Comparison of ENCODE assay signal across 20 cellular contexts in the genomic region with DNA sequence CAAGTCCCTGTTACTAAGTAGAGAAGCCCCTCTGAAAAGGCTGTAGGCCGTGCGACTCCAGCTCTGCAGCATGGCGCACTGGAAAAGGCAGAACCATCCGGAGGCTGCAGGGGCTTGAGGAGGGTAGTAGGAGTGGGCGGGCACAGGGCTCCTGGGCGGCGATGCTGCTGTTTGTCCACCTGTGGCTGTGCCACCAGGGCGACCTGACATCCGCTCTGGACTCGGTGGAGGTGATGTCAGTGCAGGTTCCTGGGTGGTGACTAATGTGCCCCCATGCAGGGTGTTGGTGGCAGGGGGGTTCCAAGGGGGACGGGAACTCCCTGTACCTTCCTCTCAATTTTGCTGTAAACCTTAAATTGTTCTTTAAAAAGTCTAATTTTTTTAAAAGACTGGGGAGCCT. TPM values are rescaled to one million over a fixed set of nuclear protein-coding genes. Genes with fewer than 3 reads are reported as not detected.
DNase-seq lines count a peak whose midpoint lies in the region; ATAC-seq and TF ChIP-seq lines count a peak whose summit lies in the region.
"Had no signal": no experiment of that assay in that cellular context is flagged by ENCODE, and none has a peak within 500 bp of the region (broad histone marks: within the 10 kb centered on the region; RNA-seq: fewer than 3 reads in every experiment).

No MANE protein-coding gene starts in this region.

- H3K4me2 ChIP-seq in neuronal stem cell (ENCODE audit: insufficient read depth, low read length, poor library complexity, severe bottlenecking), result no peak overlapping the region
- H3K4me2 ChIP-seq: SK-N-SH had no signal

- WGBS in neuronal stem cell (ENCODE audit: extremely low coverage in 2 of 2, insufficient read length in 2 of 2, insufficient replicate concordance in 1 of 2), 2 donors, result no CpG with 5 or more reads among the region's 11 CpGs
- 92 to 98% methylated on average over 8 to 11 of the region's 11 CpGs for WGBS in transverse colon (ENCODE audit: low coverage in 1 of 2), 2 donors

- H3K27ac Mint-ChIP-seq in CD8-positive, alpha-beta T cell, result peak overlapping the region; percentile 57
- peak overlapping the region; percentile 36 for H3K27ac Mint-ChIP-seq in endothelial cell (ENCODE audit: unreplicated experiment)
- H3K27ac Mint-ChIP-seq: activated naive CD8-positive, alpha-beta T cell treated with anti-CD3 and anti-CD28 coated beads, Interleukin-2, amount 10 ng/mL, durations not matched to agents 7 days and 5 days had no signal

- peaks cover 27% of the 10 kb centered on the region for H3K4me1 Mint-ChIP-seq in CD8-positive, alpha-beta T cell (ENCODE audit: low read depth)
- peaks cover 54% of the 10 kb centered on the region for H3K4me1 Mint-ChIP-seq in endothelial cell (ENCODE audit: unreplicated experiment)

- DNase-seq in CD8-positive, alpha-beta T cell, result peak in 2 of 7 experiments; percentile 28 to 38
- DNase-seq in endothelial cell (ENCODE audit: low spot score), result no peak
- no peak for DNase-seq in neuronal stem cell (ENCODE audit: low spot score)
- no peak for DNase-seq in GM20000 (ENCODE audit: low spot score)
- no peak for DNase-seq in NCI-H1436 treated with DMSO at 0.1 percent for 48 hours (lab: John Stamatoyannopoulos, UW)
- no peak for DNase-seq in NCI-H226
- DNase-seq in transverse colon, result no peak
- DNase-seq: activated naive CD8-positive, alpha-beta T cell treated with anti-CD3 and anti-CD28 coated beads, Interleukin-2, amount 10 ng/mL, durations not matched to agents 7 days and 5 days; CD4-positive, alpha-beta T cell; cortex of kidney; EL; NCI-H1417; NCI-H510A treated with DMSO at 0.1 percent for 48 hours; NK-92 treated with Interleukin-12 subunit alpha and Interleukin-12 subunit beta, amount 100 ng/mL, for 24 hours; SK-N-SH; stimulated activated naive CD4-positive, alpha-beta T cell treated with Interleukin-2 at 50 U/mL for 16 hours had no signal

- no peak overlapping the region for H2AFZ ChIP-seq in neuronal stem cell (ENCODE audit: low read length)

- H2BK12ac ChIP-seq in neuronal stem cell (ENCODE audit: low read length), result no peak overlapping the region

- H3K4me1 ChIP-seq in CD8-positive, alpha-beta T cell (ENCODE audit: insufficient read depth, low read length), result no peaks in the 10 kb centered on the region
- H3K4me1 ChIP-seq in neuronal stem cell (ENCODE audit: control insufficient read depth in 2 of 2, insufficient read depth in 1 of 2, low read depth in 1 of 2, low read length in 2 of 2) (no peaks in the 10 kb centered on the region), transverse colon (no peaks in the 10 kb centered on the region)
- H3K4me1 ChIP-seq: pancreas, tibial nerve had no signal

- POLR2A ChIA-PET in CD8-positive, alpha-beta T cell (lab: Charles Lee), result no interaction called here

- no peak overlapping the region for H3K4me3 ChIP-seq in CD8-positive, alpha-beta T cell (ENCODE audit: low read depth, low read length)
- H3K4me3 ChIP-seq in neuronal stem cell (ENCODE audit: low read length in 2 of 2) (no peak overlapping the region), transverse colon (no peak overlapping the region)
- H3K4me3 ChIP-seq: pancreas, tibial nerve had no signal

- CTCF ChIA-PET in CD8-positive, alpha-beta T cell (lab: Charles Lee), result no interaction called here

- TF ChIP-seq POLR2A in GM15510 (IDR thresholded peaks at IDR 0.05; ENCODE audit: borderline replicate concordance, extremely low read depth, insufficient read length), result peak; percentile 10
- no peak for TF ChIP-seq POLR2A in transverse colon (IDR thresholded peaks at IDR 0.05)

- no peak overlapping the region for H3K14ac ChIP-seq in neuronal stem cell (ENCODE audit: low read length)

- no peaks in the 10 kb centered on the region for H3K27me3 ChIP-seq in CD8-positive, alpha-beta T cell (ENCODE audit: insufficient read depth, low read length)
- H3K27me3 ChIP-seq in neuronal stem cell (ENCODE audit: control insufficient read depth in 3 of 3, insufficient read depth in 3 of 3, low read depth in 1 of 3, low read length in 3 of 3) (no peaks in the 10 kb centered on the region), transverse colon (no peaks in the 10 kb centered on the region)
- H3K27me3 ChIP-seq: pancreas, tibial nerve had no signal

- H3K36me3 ChIP-seq in CD8-positive, alpha-beta T cell (ENCODE audit: insufficient read depth, low read length), result peaks cover 4% of the 10 kb centered on the region
- H3K36me3 ChIP-seq in neuronal stem cell (replicated peaks in 1 of 2; ENCODE audit: control insufficient read depth in 2 of 2, insufficient read depth in 2 of 2, low read length in 2 of 2), result peaks cover 66 to 91% of the 10 kb centered on the region in 2 donors
- peaks cover 0 to 30% (median 12%) of the 10 kb centered on the region in 4 donors for H3K36me3 ChIP-seq in transverse colon

- no peaks in the 10 kb centered on the region for H3K9me3 Mint-ChIP-seq in CD8-positive, alpha-beta T cell
- peaks cover 6% of the 10 kb centered on the region for H3K9me3 Mint-ChIP-seq in endothelial cell (ENCODE audit: unreplicated experiment)
- H3K9me3 Mint-ChIP-seq: activated naive CD8-positive, alpha-beta T cell treated with anti-CD3 and anti-CD28 coated beads, Interleukin-2, amount 10 ng/mL, durations not matched to agents 7 days and 5 days; CD4-positive, alpha-beta T cell had no signal

- no peak overlapping the region for H2BK5ac ChIP-seq in neuronal stem cell (ENCODE audit: low read length)

- TF ChIP-seq CTCF in CD8-positive, alpha-beta T cell (IDR thresholded peaks at IDR 0.05), result no peak
- TF ChIP-seq CTCF in endothelial cell (IDR thresholded peaks at IDR 0.05; ENCODE audit: unreplicated experiment), result no peak
- no peak for TF ChIP-seq CTCF in GM20000 (IDR thresholded peaks at IDR 0.05; ENCODE audit: extremely low read depth, missing control alignments)
- no peak for TF ChIP-seq CTCF in transverse colon (IDR thresholded peaks at IDR 0.05)

- peak overlapping the region; percentile 4 for H2BK120ac ChIP-seq in neuronal stem cell (ENCODE audit: low read depth, low read length)

- no peaks in the 10 kb centered on the region for H3K27me3 Mint-ChIP-seq in CD8-positive, alpha-beta T cell (ENCODE audit: low read depth)
- peaks cover 37% of the 10 kb centered on the region for H3K27me3 Mint-ChIP-seq in endothelial cell (ENCODE audit: unreplicated experiment)
- H3K27me3 Mint-ChIP-seq: activated naive CD8-positive, alpha-beta T cell treated with anti-CD3 and anti-CD28 coated beads, Interleukin-2, amount 10 ng/mL, durations not matched to agents 7 days and 5 days; CD4-positive, alpha-beta T cell had no signal

- peak overlapping the region; percentile 81 for H3K23ac ChIP-seq in neuronal stem cell (ENCODE audit: low read depth, low read length, poor library complexity)

- no peak overlapping the region for H4K8ac ChIP-seq in neuronal stem cell (ENCODE audit: low read depth, low read length)

- in situ Hi-C loops in transverse colon (cut with MboI; ENCODE audit: low pct_ligation_motif_present in 1 of 4, low pct_unique_long_range_greater_than_20kb in 1 of 4, low sequenced_read_pairs in 3 of 4), result no loop called here

- no peak for TF ChIP-seq EP300 in transverse colon (IDR thresholded peaks at IDR 0.05; ENCODE audit: low read depth)

- peaks cover 3% of the 10 kb centered on the region for H3K79me1 ChIP-seq in neuronal stem cell (ENCODE audit: low read depth, low read length)

- H3K4ac ChIP-seq in neuronal stem cell (ENCODE audit: low read length), result no peak overlapping the region

- no peak overlapping the region for H3K18ac ChIP-seq in neuronal stem cell (ENCODE audit: low read length)

- H3K36me3 Mint-ChIP-seq in CD8-positive, alpha-beta T cell, result peaks cover 65% of the 10 kb centered on the region
- peaks cover 64% of the 10 kb centered on the region for H3K36me3 Mint-ChIP-seq in endothelial cell (ENCODE audit: low read depth, unreplicated experiment)

- no peak overlapping the region for H3K9ac ChIP-seq in neuronal stem cell (ENCODE audit: low read depth, low read length, poor library complexity)
- H3K9ac ChIP-seq: SK-N-SH had no signal

- no peak overlapping the region for H4K91ac ChIP-seq in neuronal stem cell (ENCODE audit: low read depth, low read length, poor library complexity)

- no peak overlapping the region for H3K27ac ChIP-seq in CD8-positive, alpha-beta T cell (ENCODE audit: low read depth, low read length)
- H3K27ac ChIP-seq in neuronal stem cell (replicated peaks; ENCODE audit: low read length), result no peak overlapping the region
- no peak overlapping the region for H3K27ac ChIP-seq in transverse colon
- H3K27ac ChIP-seq: pancreas, tibial nerve had no signal

- intact Hi-C loops in CD8-positive, alpha-beta T cell (cut with DNase I, micrococcal nuclease), result no loop called here
- intact Hi-C loops in transverse colon (cut with DNase I; ENCODE audit: low total_unique reads), result no loop called here

- no peaks in the 10 kb centered on the region for H3K9me3 ChIP-seq in CD8-positive, alpha-beta T cell (ENCODE audit: low read length)
- H3K9me3 ChIP-seq in neuronal stem cell (replicated peaks in 1 of 2; ENCODE audit: control insufficient read depth in 2 of 2, insufficient read depth in 1 of 2, low read depth in 1 of 2, low read length in 2 of 2) (peaks cover 26 to 54% of the 10 kb centered on the region in 2 donors), transverse colon (no peaks in the 10 kb centered on the region)
- H3K9me3 ChIP-seq: pancreas, SK-N-SH had no signal

- H3K4me3 Mint-ChIP-seq in CD8-positive, alpha-beta T cell, result no peak overlapping the region
- peak overlapping the region; percentile 37 for H3K4me3 Mint-ChIP-seq in endothelial cell (ENCODE audit: unreplicated experiment)
- H3K4me3 Mint-ChIP-seq: activated naive CD8-positive, alpha-beta T cell treated with anti-CD3 and anti-CD28 coated beads, Interleukin-2, amount 10 ng/mL, durations not matched to agents 7 days and 5 days; CD4-positive, alpha-beta T cell had no signal

- H2BK15ac ChIP-seq in neuronal stem cell (ENCODE audit: low read length), result no peak overlapping the region

- ATAC-seq in CD8-positive, alpha-beta T cell, result peak; percentile 51
- ATAC-seq: activated CD4-positive, CD25-positive, alpha-beta regulatory T cell treated with anti-CD3 and anti-CD28 coated beads, Interleukin-2, amount 50 U/mL, for 24 hours had no signal

- no peak overlapping the region for H2AK5ac ChIP-seq in neuronal stem cell (ENCODE audit: low read depth, low read length)

RNA-seq across cellular contexts. Expression of a gene that starts 58.3 kb away (rescaled TPM):
- 10 to 100 TPM; 39.1 to 39.5 TPM for total RNA-seq in CD8-positive, alpha-beta T cell
- total RNA-seq in endothelial cell (ENCODE audit: unreplicated experiment), result 84.5 TPM
- polyA plus RNA-seq in neuronal stem cell (2013, experiment 1 of 2), result 40.8 TPM
- polyA plus RNA-seq in neuronal stem cell (2013, experiment 2 of 2), result 42.5 TPM
- total RNA-seq in transverse colon, result 100 to 1,000 TPM in 2 of 4 donors, 10 to 100 TPM in 2; 56.5 to 256 (median 97.2) TPM
